8 cellular contexts compared by ENCODE assay signal in genomic region chrY:7272556-7273195, GRCh38.
A peak's percentile ranks its signal among the peaks of the same experiment; 100 is the strongest.
DNase-seq lines count a peak whose midpoint lies in the region; ATAC-seq and TF ChIP-seq lines count a peak whose summit lies in the region.

No MANE protein-coding gene starts in this region.

- ATAC-seq in HG03095 (IDR thresholded peaks at IDR 0.05; ENCODE audit: unreplicated experiment) = no peak
- no peak for ATAC-seq in HG03469 (IDR thresholded peaks at IDR 0.05; ENCODE audit: unreplicated experiment)
- ATAC-seq in HG03342 (IDR thresholded peaks at IDR 0.05; ENCODE audit: unreplicated experiment) = no peak

- peak; percentile 52 for DNase-seq in GM10266 (ENCODE audit: extremely low spot score)
- DNase-seq in MG63 = peak; percentile 68
- DNase-seq in activated naive CD8-positive, alpha-beta T cell treated with anti-CD3 and anti-CD28 coated beads, Interleukin-2, amount 50 U/mL, for 16 hours (ENCODE audit: low read depth, low spot score) = peak; percentile 12
- DNase-seq in NCI-H446 treated with DMSO at 0.1 percent for 48 hours (lab: John Stamatoyannopoulos, UW) = no peak

- H3K4me3 ChIP-seq in MG63 (peak overlapping the region; percentile 69), mucosa of stomach (ENCODE audit: low read length) (no peak overlapping the region)

- TF ChIP-seq CTCF in GM10266 (IDR thresholded peaks at IDR 0.05; ENCODE audit: control insufficient read depth, insufficient read depth, low read depth, missing control alignments) = peak; percentile 69

- H3K9me3 ChIP-seq in MG63 = no peaks in the 10 kb centered on the region
- no peaks in the 10 kb centered on the region for H3K9me3 ChIP-seq in mucosa of stomach (ENCODE audit: control insufficient read depth, low read length)

- H3K9ac ChIP-seq in mucosa of stomach (ENCODE audit: low read length) = peak overlapping the region; percentile 71

- H3K27me3 ChIP-seq in MG63 (no peaks in the 10 kb centered on the region), mucosa of stomach (ENCODE audit: control insufficient read depth, insufficient read depth, low read length) (no peaks in the 10 kb centered on the region)

- H3K4me1 ChIP-seq in mucosa of stomach (ENCODE audit: control insufficient read depth, insufficient read depth, low read length) = no peaks in the 10 kb centered on the region

- H3K36me3 ChIP-seq in MG63 = no peaks in the 10 kb centered on the region
- no peaks in the 10 kb centered on the region for H3K36me3 ChIP-seq in mucosa of stomach (ENCODE audit: control insufficient read depth, insufficient read depth, low read length)
